8 cellular contexts compared by ENCODE assay signal in the genomic region with DNA sequence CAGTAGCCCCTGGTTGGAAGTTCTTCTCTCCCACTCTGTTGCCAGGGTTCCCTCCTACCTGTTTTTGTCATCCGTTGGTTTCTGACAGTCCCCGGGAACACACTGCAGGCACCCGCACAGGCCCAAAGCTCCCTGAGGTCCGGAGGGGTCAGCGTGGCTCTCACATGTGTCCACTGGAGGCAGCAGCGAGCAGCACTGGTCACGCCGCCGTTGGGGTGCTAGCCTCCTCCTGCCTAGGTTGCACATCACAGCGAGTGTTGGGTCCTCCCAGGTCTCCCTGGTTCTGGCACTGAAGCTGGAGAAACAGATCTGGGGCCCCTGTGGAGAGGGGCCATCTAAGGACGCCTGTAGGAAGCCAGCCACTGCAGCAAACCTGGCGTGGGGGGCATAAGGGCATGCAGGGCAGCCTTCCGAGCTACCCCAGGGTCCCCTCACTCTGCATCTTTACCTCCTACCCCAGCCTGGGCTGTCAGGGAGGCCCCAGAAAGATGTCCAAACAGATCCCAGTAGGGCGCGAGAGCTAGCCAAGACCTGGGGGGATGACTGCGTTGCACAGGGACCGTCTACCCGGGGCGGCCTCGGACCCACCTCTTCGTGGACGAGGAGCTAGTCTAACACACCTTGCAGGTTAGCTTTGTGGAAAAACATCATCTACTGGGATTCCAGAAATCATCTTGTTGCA. TPM values are rescaled to one million over a fixed set of nuclear protein-coding genes. Genes with fewer than 3 reads are reported as not detected.
A peak's percentile ranks its signal among the peaks of the same experiment; 100 is the strongest.
DNase-seq lines count a peak whose midpoint lies in the region; ATAC-seq, FAIRE-seq and TF ChIP-seq lines count a peak whose summit lies in the region.

No MANE protein-coding gene starts in this region.

- H3K4me2 ChIP-seq in GM12878 (ENCODE audit: control insufficient read depth, insufficient read depth) = no peak overlapping the region

- RAD21 ChIA-PET in GM12878 (lab: Charles Lee; ENCODE audit: unreplicated experiment) = no interaction called here

- no peaks in the 10 kb centered on the region for H3K27me3 ChIP-seq in GM12878 (replicated peaks in 1 of 2; ENCODE audit: control insufficient read depth in 2 of 2, insufficient read depth in 2 of 2, low read length in 1 of 2)
- H3K27me3 ChIP-seq in liver (ENCODE audit: control insufficient read depth in 4 of 4, insufficient read depth in 4 of 4, low read length in 3 of 4) = no peaks in the 10 kb centered on the region
- no peaks in the 10 kb centered on the region for H3K27me3 ChIP-seq in upper lobe of left lung

- BruUV-seq in GM12878 (replicated peaks; lab: Mats Ljungman, UMichigan) = no TSS peak

- no peak overlapping the region for H2AFZ ChIP-seq in GM12878 (ENCODE audit: control insufficient read depth, low read depth, low read length)

- TF ChIP-seq RAD21 in GM12878 (IDR thresholded peaks at IDR 0.05; ENCODE audit: insufficient read depth, low read depth, low read length) (no peak), liver (IDR thresholded peaks at IDR 0.05) (peak in 1 of 2 donors; percentile 50)

- H3K9ac ChIP-seq in GM12878 (ENCODE audit: control insufficient read depth, insufficient read depth, low read length) (no peak overlapping the region), liver (ENCODE audit: low read depth in 1 of 2, low read length in 2 of 2) (no peak overlapping the region)

- no peaks in the 10 kb centered on the region for H4K20me1 ChIP-seq in GM12878 (ENCODE audit: control insufficient read depth, insufficient read depth)

- ATAC-seq in GM12878 (peak; percentile 44; the same call in 2 of the 3 replicates), upper lobe of left lung (ENCODE audit: low FRiP score in 2 of 2) (peak in 1 of 2 donors; percentile 66), GM19351 (IDR thresholded peaks at IDR 0.05; ENCODE audit: unreplicated experiment) (no peak)

- SMC1A ChIA-PET in GM12878 (lab: Charles Lee; ENCODE audit: uncharacterized antibody, unreplicated experiment) = no interaction called here

- H3K9me3 ChIP-seq in GM12878 (replicated peaks; ENCODE audit: control insufficient read depth, insufficient read depth, low read length) (no peaks in the 10 kb centered on the region; the same call in 2 of the 3 replicates), liver (ENCODE audit: control insufficient read depth in 4 of 4, low read length in 3 of 4) (no peaks in the 10 kb centered on the region), upper lobe of left lung (no peaks in the 10 kb centered on the region)

- H3K27ac ChIP-seq in C4-2B (no peak overlapping the region), GM12878 (ENCODE audit: control insufficient read depth, insufficient read depth) (no peak overlapping the region), liver (ENCODE audit: low read depth in 1 of 2, low read length in 2 of 2) (no peak overlapping the region), upper lobe of left lung (no peak overlapping the region)

- no peak for FAIRE-seq in GM12878 (lab: Jason Lieb, UNC)

- CTCF ChIA-PET in GM12878 (lab: Yijun Ruan, JAX) = interaction anchor here (0.6 to 0.9 kb wide), 2 partner anchors 17 to 93 kb away, joined by 3 read pairs; no protein-coding TSS in a partner anchor

- H3K4me1 ChIP-seq in GM12878 (ENCODE audit: control insufficient read depth, insufficient read depth, low read length) (no peaks in the 10 kb centered on the region), liver (ENCODE audit: control insufficient read depth in 4 of 4, insufficient read depth in 4 of 4, low read length in 3 of 4) (no peaks in the 10 kb centered on the region), upper lobe of left lung (no peaks in the 10 kb centered on the region)

- H3K36me3 ChIP-seq in GM12878 (ENCODE audit: control insufficient read depth in 2 of 2, insufficient read depth in 2 of 2, low read length in 1 of 2) = no peaks in the 10 kb centered on the region
- H3K36me3 ChIP-seq in liver (ENCODE audit: control insufficient read depth in 4 of 4, insufficient read depth in 3 of 4, low read depth in 1 of 4, low read length in 3 of 4) = peaks cover 0 to 6% (median under 1%) of the 10 kb centered on the region in 4 donors
- H3K36me3 ChIP-seq in upper lobe of left lung = peaks cover 0 to 17% (median 7%) of the 10 kb centered on the region in 4 donors

- in situ Hi-C loops in GM12878 (cut with MboI) = no loop called here

- peak; percentile 94 for TF ChIP-seq CTCF in C4-2B (conservative IDR thresholded peaks at IDR 0.05)
- TF ChIP-seq CTCF in GM12878 (IDR thresholded peaks at IDR 0.05 in 2 of 3, conservative IDR thresholded peaks at IDR 0.05 in 1 of 3; ENCODE audit: control insufficient read depth in 2 of 3, extremely low read depth in 1 of 3, insufficient read depth in 1 of 3, low read depth in 3 of 3, low read length in 3 of 3) = peak; percentile 27 to 57 (median 53); a peak in 5 of 6 replicates
- TF ChIP-seq CTCF in liver (IDR thresholded peaks at IDR 0.05; ENCODE audit: low read depth, low read length, missing input control) = peak; percentile 38
- TF ChIP-seq CTCF in upper lobe of left lung (IDR thresholded peaks at IDR 0.05) = peak; percentile 35 to 57 (median 50)

- POLR2A ChIA-PET in GM12878 (lab: Charles Lee) = no interaction called here

- TF ChIP-seq EP300 in GM12878 (IDR thresholded peaks at IDR 0.05; ENCODE audit: borderline replicate concordance in 1 of 2, control insufficient read depth in 1 of 2, low read depth in 2 of 2, low read length in 2 of 2) (no peak), upper lobe of left lung (IDR thresholded peaks at IDR 0.05) (no peak)

- intact Hi-C loops in GM12878 (cut with micrococcal nuclease; ENCODE audit: unreplicated experiment) = no loop called here

- peak; percentile 36 for DNase-seq in NCI-H460 (ENCODE audit: extremely low read depth, low read depth)
- no peak for DNase-seq in GM12878 (ENCODE audit: low read depth, low spot score)
- DNase-seq in upper lobe of left lung = peak in 1 of 2 donors; percentile 25
- no peak for DNase-seq in OCI-M2 (lab: John Stamatoyannopoulos, UW; ENCODE audit: unreplicated experiment)
- no peak for DNase-seq in NCI-H526 treated with DMSO at 0.1 percent for 48 hours (lab: John Stamatoyannopoulos, UW)

- no peaks in the 10 kb centered on the region for H3K79me2 ChIP-seq in GM12878 (ENCODE audit: control insufficient read depth, insufficient read depth, low read length)

- TF ChIP-seq POLR2A in GM12878 (IDR thresholded peaks at IDR 0.05; ENCODE audit: low read depth, low read length) (no peak), upper lobe of left lung (IDR thresholded peaks at IDR 0.05) (no peak)

- no peak overlapping the region for H3K4me3 ChIP-seq in GM12878
- no peak overlapping the region for H3K4me3 ChIP-seq in liver (ENCODE audit: low read depth in 1 of 3, low read length in 3 of 3)
- no peak overlapping the region for H3K4me3 ChIP-seq in upper lobe of left lung

- 79% methylated on average over 22 of the region's 22 CpGs for WGBS in GM12878 (ENCODE audit: insufficient coverage, insufficient replicate concordance, low lambda C conversion rate, missing lambda C conversion rate)
- 82% methylated on average over 22 of the region's 22 CpGs for WGBS in liver
- whole genome bisulfite sequencing in upper lobe of left lung, 2 donors = 76 to 91% methylated on average over 14 to 22 of the region's 22 CpGs

RNA-seq across cellular contexts. Expression of a gene that starts 28.9 kb away (rescaled TPM):
- 7.5 and 7.8 TPM in 2 replicates for total RNA-seq in NCI-H460 (2014; rRNA removed; shearing (Covaris generic))
- polyA plus RNA-seq in NCI-H460 (2014; cell fraction: nucleus; rRNA removed) = 8.8 and 22.4 TPM in 2 replicates
- 16.5 and 22.5 TPM in 2 replicates for total RNA-seq in GM12878 (2013; cell fraction: nucleolus; rRNA removed)
- 6.3 and 6.8 TPM in 2 replicates for total RNA-seq in GM12878 (2014; rRNA removed)
- total RNA-seq in GM12878 (2014; rRNA removed; fragmentation: Illumina TruSeq; extraction: Trizol) = 3.8 and 5.0 TPM in 2 replicates
- total RNA-seq in GM12878 (2021) = 3.3 and 4.5 TPM in 2 replicates
- 4.1 TPM for polyA plus RNA-seq in GM12878 (2011; ENCODE audit: low read depth)
- polyA plus RNA-seq in GM12878 (2011; rRNA removed) = 0.62 and 0.84 TPM in 2 replicates
- 0.72 and 0.82 TPM in 2 replicates for polyA plus RNA-seq in GM12878 (2011; cell fraction: cytosol; rRNA removed)
- 2.5 and 2.8 TPM in 2 replicates for polyA plus RNA-seq in GM12878 (2011; cell fraction: nucleus; rRNA removed)
- polyA plus RNA-seq in GM12878 (2012) = 4.0 and 4.5 TPM in 2 replicates
- 4.6 and 6.4 TPM in 2 replicates for polyA plus RNA-seq in GM12878 (2014; fragmentation: Illumina TruSeq; extraction: Trizol)
- polyA plus RNA-seq in GM12878 (2014; fragmentation: Nextera tagmentation; extraction: Ambion mirVana) = under 1 TPM; 0.48 to 0.80 TPM
- polyA plus RNA-seq in GM12878 (2014; rRNA removed) = 4.3 and 6.9 TPM in 2 replicates
- polyA plus RNA-seq in GM12878 (2016; fragmentation: Nextera tagmentation; extraction: Ambion mirVana) = 1 to 10 TPM; 4.8 to 6.5 TPM
- polyA minus RNA-seq in GM12878 (2011; rRNA and poly(A)+ RNA removed) = 0.36 TPM in 1 of 2 replicates, not detected in the other
- polyA minus RNA-seq in GM12878 (2011; cell fraction: cytosol; rRNA and poly(A)+ RNA removed) = not detected in 2 replicates
- polyA minus RNA-seq in GM12878 (2011; cell fraction: nucleus; rRNA and poly(A)+ RNA removed) = 0.73 and 1.2 TPM in 2 replicates
- 1 to 10 TPM; 1.8 to 2.8 TPM for total RNA-seq in liver
- 1 to 10 TPM; 2.4 to 2.8 TPM for polyA plus RNA-seq in liver
- total RNA-seq in upper lobe of left lung = 100 to 1,000 TPM in 1 of 6 donors, 10 to 100 TPM in 3, 1 to 10 TPM in 2; 7.4 to 110 (median 15.1) TPM

RNA-seq across cellular contexts. Expression of a gene that starts 36.1 kb away (rescaled TPM):
- 18.6 and 21.8 TPM in 2 replicates for total RNA-seq in NCI-H460 (2014; rRNA removed; shearing (Covaris generic))
- 23.8 and 36.3 TPM in 2 replicates for polyA plus RNA-seq in NCI-H460 (2014; cell fraction: nucleus; rRNA removed)
- 0.44 and 0.90 TPM in 2 replicates for total RNA-seq in GM12878 (2013; cell fraction: nucleolus; rRNA removed)
- 0.38 and 0.56 TPM in 2 replicates for total RNA-seq in GM12878 (2014; rRNA removed)
- total RNA-seq in GM12878 (2014; rRNA removed; fragmentation: Illumina TruSeq; extraction: Trizol) = 0.04 TPM in 1 of 2 replicates, not detected in the other
- 0.72 and 0.87 TPM in 2 replicates for total RNA-seq in GM12878 (2021)
- not detected for polyA plus RNA-seq in GM12878 (2011; ENCODE audit: low read depth)
- polyA plus RNA-seq in GM12878 (2011; rRNA removed) = not detected in 2 replicates
- polyA plus RNA-seq in GM12878 (2011; cell fraction: cytosol; rRNA removed) = 0.03 TPM in 1 of 2 replicates, not detected in the other
- polyA plus RNA-seq in GM12878 (2011; cell fraction: nucleus; rRNA removed) = not detected in 2 replicates
- 0.22 and 0.49 TPM in 2 replicates for polyA plus RNA-seq in GM12878 (2012)
- polyA plus RNA-seq in GM12878 (2014; fragmentation: Illumina TruSeq; extraction: Trizol) = 0.04 TPM in 1 of 2 replicates, not detected in the other
- not detected for polyA plus RNA-seq in GM12878 (2014; fragmentation: Nextera tagmentation; extraction: Ambion mirVana)
- 0.30 and 0.59 TPM in 2 replicates for polyA plus RNA-seq in GM12878 (2014; rRNA removed)
- under 1 TPM in 1 of 2 experiments, not detected in 1; 0.14 TPM for polyA plus RNA-seq in GM12878 (2016; fragmentation: Nextera tagmentation; extraction: Ambion mirVana)
- not detected in 2 replicates for polyA minus RNA-seq in GM12878 (2011; rRNA and poly(A)+ RNA removed)
- polyA minus RNA-seq in GM12878 (2011; cell fraction: cytosol; rRNA and poly(A)+ RNA removed) = 0.67 TPM in 1 of 2 replicates, not detected in the other
- polyA minus RNA-seq in GM12878 (2011; cell fraction: nucleus; rRNA and poly(A)+ RNA removed) = not detected in 2 replicates
- 1 to 10 TPM; 3.2 to 4.1 TPM for total RNA-seq in liver
- 1 to 10 TPM in 1 of 2 donors, under 1 TPM in 1; 0.75 to 4.2 TPM for polyA plus RNA-seq in liver
- 10 to 100 TPM; 20.2 to 54.4 (median 32.9) TPM for total RNA-seq in upper lobe of left lung

RNA-seq across cellular contexts. Expression of a gene that starts 53.2 kb away (rescaled TPM):
- total RNA-seq in NCI-H460 (2014; rRNA removed; shearing (Covaris generic)) = 54.2 and 58.2 TPM in 2 replicates
- polyA plus RNA-seq in NCI-H460 (2014; cell fraction: nucleus; rRNA removed) = 55.8 and 77.7 TPM in 2 replicates
- 2.5 and 5.1 TPM in 2 replicates for total RNA-seq in GM12878 (2013; cell fraction: nucleolus; rRNA removed)
- 8.4 and 10.1 TPM in 2 replicates for total RNA-seq in GM12878 (2014; rRNA removed)
- total RNA-seq in GM12878 (2014; rRNA removed; fragmentation: Illumina TruSeq; extraction: Trizol) = 3.8 and 4.5 TPM in 2 replicates
- total RNA-seq in GM12878 (2021) = 10.7 and 11.5 TPM in 2 replicates
- polyA plus RNA-seq in GM12878 (2011; ENCODE audit: low read depth) = 8.7 TPM
- polyA plus RNA-seq in GM12878 (2011; rRNA removed) = 1.5 and 1.9 TPM in 2 replicates
- polyA plus RNA-seq in GM12878 (2011; cell fraction: cytosol; rRNA removed) = 1.4 and 1.9 TPM in 2 replicates
- polyA plus RNA-seq in GM12878 (2011; cell fraction: nucleus; rRNA removed) = 1.1 and 2.6 TPM in 2 replicates
- polyA plus RNA-seq in GM12878 (2012) = 8.1 and 13.5 TPM in 2 replicates
- polyA plus RNA-seq in GM12878 (2014; fragmentation: Illumina TruSeq; extraction: Trizol) = 3.3 and 4.5 TPM in 2 replicates
- 1 to 10 TPM; 1.6 to 4.1 TPM for polyA plus RNA-seq in GM12878 (2014; fragmentation: Nextera tagmentation; extraction: Ambion mirVana)
- 12.4 and 18.1 TPM in 2 replicates for polyA plus RNA-seq in GM12878 (2014; rRNA removed)
- polyA plus RNA-seq in GM12878 (2016; fragmentation: Nextera tagmentation; extraction: Ambion mirVana) = 10 to 100 TPM; 10.5 to 11.3 TPM
- polyA minus RNA-seq in GM12878 (2011; rRNA and poly(A)+ RNA removed) = 0.62 TPM in 1 of 2 replicates, not detected in the other
- not detected in 2 replicates for polyA minus RNA-seq in GM12878 (2011; cell fraction: cytosol; rRNA and poly(A)+ RNA removed)
- polyA minus RNA-seq in GM12878 (2011; cell fraction: nucleus; rRNA and poly(A)+ RNA removed) = 0.36 and 0.96 TPM in 2 replicates
- 1 to 10 TPM; 1.8 to 4.6 TPM for total RNA-seq in liver
- polyA plus RNA-seq in liver = 1 to 10 TPM; 2.0 to 2.4 TPM
- 10 to 100 TPM in 4 of 6 donors, 1 to 10 TPM in 2; 4.8 to 18.3 (median 15.6) TPM for total RNA-seq in upper lobe of left lung

Comparison
In these comparisons a context has a peak if more than half of its experiments do, and no peak if none do; other contexts are left out.
1. CTCF ChIP-seq: peak in every context shown above with its lines; median percentile 94 in C4-2B; 53 in GM12878; 50 in upper lobe of left lung; 38 in liver.